ENCODE assay signal across 8 cellular contexts in genomic region chr9:78032599-78033457, GRCh38. TPM values are rescaled to one million over a fixed set of nuclear protein-coding genes. Genes with fewer than 3 reads are reported as not detected.
A peak's percentile ranks its signal among the peaks of the same experiment; 100 is the strongest.
DNase-seq lines count a peak whose midpoint lies in the region; ATAC-seq, FAIRE-seq and TF ChIP-seq lines count a peak whose summit lies in the region.

No MANE protein-coding gene starts in this region.

- peak overlapping the region; percentile 12; the same call in 1 of the 2 replicates for H2AK5ac ChIP-seq in IMR-90 (ENCODE audit: low read depth, low read length)

- H3K4me2 ChIP-seq in IMR-90 (ENCODE audit: low read depth, low read length), result peak overlapping the region; percentile 95
- peak overlapping the region; percentile 95 for H3K4me2 ChIP-seq in astrocyte (ENCODE audit: low read length)

- peaks cover 32% of the 10 kb centered on the region for H3K79me2 ChIP-seq in astrocyte (ENCODE audit: insufficient read depth, low read length)

- dilution Hi-C loops in IMR-90 (cut with HindIII; ENCODE audit: low sequenced_read_pairs, unreplicated experiment), result no loop called here

- no peaks in the 10 kb centered on the region for H3K36me3 Mint-ChIP-seq in CD14-positive monocyte
- peaks cover 2% of the 10 kb centered on the region for H3K36me3 Mint-ChIP-seq in astrocyte (ENCODE audit: low read depth, unreplicated experiment)

- H3K79me1 ChIP-seq in IMR-90 (ENCODE audit: low read depth in 1 of 2, low read length in 2 of 2), result peaks cover 0 to 21% of the 10 kb centered on the region in 2 experiments; a peak in 3 of 4 replicates

- H2BK5ac ChIP-seq in IMR-90 (ENCODE audit: low read depth, low read length, poor library complexity, severe bottlenecking), result peak overlapping the region; percentile 69

- in situ Hi-C loops in IMR-90 (cut with MboI; ENCODE audit: low sequenced_read_pairs), result loop anchor here (10.0 kb wide), 2 partner anchors 598 to 858 kb away; partner anchors contain the start of gene VPS13A

- H3K27me3 ChIP-seq in IMR-90 (ENCODE audit: control insufficient read depth, insufficient read depth, low read length) (no peaks in the 10 kb centered on the region), astrocyte (ENCODE audit: insufficient read depth, low read length) (no peaks in the 10 kb centered on the region)

- H3K23ac ChIP-seq in IMR-90 (ENCODE audit: low read depth, low read length), result peak overlapping the region; percentile 81

- WGBS in IMR-90 (ENCODE audit: extremely low coverage in 2 of 2, insufficient read length in 1 of 2), 2 experiments, result 53 to 100% methylated on average over 2 to 11 of the region's 18 CpGs

- peak overlapping the region; percentile 71 for H3K4ac ChIP-seq in IMR-90 (ENCODE audit: low read depth, low read length)

- FAIRE-seq in astrocyte (lab: Jason Lieb, UNC), result no peak

- H3K36me3 ChIP-seq in IMR-90 (ENCODE audit: control insufficient read depth, insufficient read depth, low read length) (no peaks in the 10 kb centered on the region), astrocyte (ENCODE audit: insufficient read depth, low read length) (no peaks in the 10 kb centered on the region)

- peaks cover 0 to 6% (median 0%) of the 10 kb centered on the region in 7 donors for H3K9me3 Mint-ChIP-seq in CD14-positive monocyte
- no peaks in the 10 kb centered on the region for H3K9me3 Mint-ChIP-seq in astrocyte (ENCODE audit: unreplicated experiment)

- H3K9me3 ChIP-seq in IMR-90 (ENCODE audit: control insufficient read depth, insufficient read depth, low read length), result no peaks in the 10 kb centered on the region
- H3K9me3 ChIP-seq in astrocyte (ENCODE audit: insufficient read depth, low read depth, low read length), result no peaks in the 10 kb centered on the region

- H3K9me1 ChIP-seq in IMR-90 (ENCODE audit: insufficient read depth, low read length), result no peaks in the 10 kb centered on the region

- peak overlapping the region; percentile 56 for H2AK9ac ChIP-seq in IMR-90 (replicated peaks; ENCODE audit: low read depth, low read length, poor library complexity)

- H4K8ac ChIP-seq in IMR-90 (ENCODE audit: low read depth in 2 of 2, low read length in 2 of 2), result peak overlapping the region; percentile 67 to 83

- H2BK15ac ChIP-seq in IMR-90 (ENCODE audit: low read depth, low read length), result peak overlapping the region; percentile 82; the same call in 2 of the 3 replicates

- H3K4me1 ChIP-seq in IMR-90 (ENCODE audit: control insufficient read depth, insufficient read depth, low read length) (peaks cover 2% of the 10 kb centered on the region; the same call in 1 of the 2 replicates), astrocyte (ENCODE audit: insufficient read depth, low read length) (peaks cover 14% of the 10 kb centered on the region)

- TF ChIP-seq RAD21 in IMR-90 (IDR thresholded peaks at IDR 0.05; ENCODE audit: low read length), result no peak

- H3K4me1 Mint-ChIP-seq in CD14-positive monocyte, result peaks cover 55% of the 10 kb centered on the region
- H3K4me1 Mint-ChIP-seq in astrocyte (ENCODE audit: low read depth, unreplicated experiment), result peaks cover 24% of the 10 kb centered on the region

- CTCF ChIA-PET in IMR-90 (lab: Yijun Ruan, JAX), result no interaction called here

- H2AFZ ChIP-seq in IMR-90 (replicated peaks; ENCODE audit: low read length, poor library complexity), result peak overlapping the region; percentile 88
- H2AFZ ChIP-seq in astrocyte (ENCODE audit: low read depth, low read length), result peak overlapping the region; percentile 75

- H2BK120ac ChIP-seq in IMR-90 (ENCODE audit: low read depth, low read length), result peak overlapping the region; percentile 58; the same call in 1 of the 2 replicates

- DNase-seq in CD14-positive monocyte (ENCODE audit: low spot score) (no peak), IMR-90 (no peak), astrocyte (ENCODE audit: low read depth) (no peak), left colon (peak in 1 of 2 donors; percentile 45), substantia nigra (lab: John Stamatoyannopoulos, UW) (peak in 3 of 49 donors; percentile 28 to 45 (median 42)), Ammon's horn (ENCODE audit: low spot score) (no peak), NCI-H2081 treated with DMSO at 0.1 percent for 48 hours (lab: John Stamatoyannopoulos, UW) (no peak), NCI-H524 treated with DMSO at 0.1 percent for 48 hours (lab: John Stamatoyannopoulos, UW) (no peak)

- H3K9ac ChIP-seq in IMR-90 (ENCODE audit: low read depth, low read length), result peak overlapping the region; percentile 93
- peak overlapping the region; percentile 95 for H3K9ac ChIP-seq in astrocyte (ENCODE audit: low read length)

- POLR2A ChIA-PET in IMR-90 (lab: Charles Lee; ENCODE audit: unreplicated experiment), result no interaction called here

- TF ChIP-seq CTCF in CD14-positive monocyte (IDR thresholded peaks at IDR 0.05), result no peak
- TF ChIP-seq CTCF in IMR-90 (conservative IDR thresholded peaks at IDR 0.05; ENCODE audit: low read depth, low read length), result no peak
- no peak for TF ChIP-seq CTCF in astrocyte (IDR thresholded peaks at IDR 0.05; ENCODE audit: insufficient read depth, low read depth, low read length)

- H4K20me1 ChIP-seq in IMR-90 (ENCODE audit: insufficient read depth, low read length), result peaks cover 21% of the 10 kb centered on the region; the same call in 1 of the 2 replicates
- H4K20me1 ChIP-seq in astrocyte (ENCODE audit: insufficient read depth, low read length), result peaks cover 22% of the 10 kb centered on the region

- H3K27ac ChIP-seq in IMR-90 (ENCODE audit: insufficient read depth, low read length), result peak overlapping the region; percentile 84
- peak overlapping the region; percentile 81 for H3K27ac ChIP-seq in astrocyte (ENCODE audit: low read depth, low read length)
- peak overlapping the region; percentile 87 for H3K27ac ChIP-seq in substantia nigra (ENCODE audit: low read depth, low read length, poor library complexity, severe bottlenecking)

- H3K4me3 ChIP-seq in IMR-90 (ENCODE audit: insufficient read depth, low read depth, low read length) (peak overlapping the region; percentile 97), astrocyte (ENCODE audit: insufficient read depth, low read depth, low read length) (peak overlapping the region; percentile 76)

- peak overlapping the region; percentile 87 for H3K14ac ChIP-seq in IMR-90 (replicated peaks; ENCODE audit: low read depth, low read length)

- ATAC-seq in IMR-90 (ENCODE audit: low read depth), result no peak
- ATAC-seq in left colon, result peak; percentile 37

- H2BK20ac ChIP-seq in IMR-90 (ENCODE audit: low read depth, low read length), result no peak overlapping the region

- H3K27ac Mint-ChIP-seq in CD14-positive monocyte (peak overlapping the region; percentile 86 to 98 (median 94)), astrocyte (ENCODE audit: unreplicated experiment) (peak overlapping the region; percentile 99)

- intact Hi-C loops in CD14-positive monocyte (cut with micrococcal nuclease), result loop anchor here (5.0 to 10.0 kb wide), 4 partner anchors 56 to 96 kb away; no protein-coding TSS in a partner anchor
- intact Hi-C loops in IMR-90 (cut with micrococcal nuclease), result loop anchor here (5.0 to 10.0 kb wide), 3 partner anchors 448 to 856 kb away; partner anchors contain the start of gene VPS13A
- intact Hi-C loops in left colon (cut with DNase I, micrococcal nuclease), result loop anchor here in 1 of 2 donors (10.0 kb wide), 1 partner anchor 188 kb away; no protein-coding TSS in a partner anchor

- H3K18ac ChIP-seq in IMR-90 (ENCODE audit: low read depth, low read length), result peak overlapping the region; percentile 86

- H4K5ac ChIP-seq in IMR-90 (ENCODE audit: low read depth, low read length), result peak overlapping the region; percentile 75

- H3K4me3 Mint-ChIP-seq in CD14-positive monocyte (peak overlapping the region; percentile 93 to 94), astrocyte (ENCODE audit: unreplicated experiment) (peak overlapping the region; percentile 93)

- TF ChIP-seq POLR2A in IMR-90 (IDR thresholded peaks at IDR 0.05; ENCODE audit: low read depth, low read length), result no peak

- H3K27me3 Mint-ChIP-seq in CD14-positive monocyte (ENCODE audit: low read depth in 3 of 3), result no peaks in the 10 kb centered on the region
- H3K27me3 Mint-ChIP-seq in astrocyte (ENCODE audit: low read depth, unreplicated experiment), result no peaks in the 10 kb centered on the region

- peak overlapping the region; percentile 78 for H4K91ac ChIP-seq in IMR-90 (ENCODE audit: insufficient read depth, low read depth, low read length)

- peak overlapping the region; percentile 48 for H3K56ac ChIP-seq in IMR-90 (ENCODE audit: extremely low read depth, insufficient read depth, low read length)

- BruUV-seq in IMR-90 (replicated peaks; lab: Mats Ljungman, UMichigan), result TSS peak; percentile 70

TF ChIP-seq in IMR-90, 13 proteins besides CTCF, POLR2A, EP300 and RAD21 (continues in another document):
- TF ChIP-seq BHLHE40 (IDR thresholded peaks at IDR 0.05; ENCODE audit: low read depth, low read length), result no peak
- no peak for TF ChIP-seq CEBPB (IDR thresholded peaks at IDR 0.05; ENCODE audit: low read depth, low read length)
- TF ChIP-seq NFE2L2 (IDR thresholded peaks at IDR 0.05; ENCODE audit: low read depth, low read length), result no peak
- TF ChIP-seq RFX5 (IDR thresholded peaks at IDR 0.05; ENCODE audit: low read depth, low read length), result no peak
- TF ChIP-seq, protein P1, sequence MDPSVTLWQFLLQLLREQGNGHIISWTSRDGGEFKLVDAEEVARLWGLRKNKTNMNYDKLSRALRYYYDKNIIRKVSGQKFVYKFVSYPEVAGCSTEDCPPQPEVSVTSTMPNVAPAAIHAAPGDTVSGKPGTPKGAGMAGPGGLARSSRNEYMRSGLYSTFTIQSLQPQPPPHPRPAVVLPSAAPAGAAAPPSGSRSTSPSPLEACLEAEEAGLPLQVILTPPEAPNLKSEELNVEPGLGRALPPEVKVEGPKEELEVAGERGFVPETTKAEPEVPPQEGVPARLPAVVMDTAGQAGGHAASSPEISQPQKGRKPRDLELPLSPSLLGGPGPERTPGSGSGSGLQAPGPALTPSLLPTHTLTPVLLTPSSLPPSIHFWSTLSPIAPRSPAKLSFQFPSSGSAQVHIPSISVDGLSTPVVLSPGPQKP (IDR thresholded peaks at IDR 0.05; ENCODE audit: borderline replicate concordance, low read depth, low read length), result no peak
- no peak for TF ChIP-seq MXI1 (IDR thresholded peaks at IDR 0.05; ENCODE audit: borderline replicate concordance, low read depth, low read length)
- TF ChIP-seq FOS (IDR thresholded peaks at IDR 0.05; ENCODE audit: low read depth, low read length), result no peak
- TF ChIP-seq CHD1 (IDR thresholded peaks at IDR 0.05; ENCODE audit: low read depth, low read length), result no peak
- TF ChIP-seq RCOR1 (IDR thresholded peaks at IDR 0.05; ENCODE audit: insufficient replicate concordance, low read length), result no peak

RNA-seq across cellular contexts. Expression of gene GNAQ, which starts 1.2 kb away (rescaled TPM):
- polyA plus RNA-seq in CD14-positive monocyte (1 to 10 TPM; 8.3 to 9.6 TPM), IMR-90 (2012; rRNA removed) (19.9 and 23.1 TPM in 2 replicates)
- total RNA-seq in IMR-90 (2012; rRNA removed) (50.7 and 63.6 TPM in 2 replicates), astrocyte (65.7 and 74.9 TPM in 2 replicates), left colon (10 to 100 TPM; 84.1 to 86.5 TPM)
- polyA plus RNA-seq in IMR-90 (2012; cell fraction: cytosol; rRNA removed), result 2.8 and 3.8 TPM in 2 replicates
- 3.3 and 29.5 TPM in 2 replicates for polyA plus RNA-seq in IMR-90 (2012; cell fraction: nucleus; rRNA removed; ENCODE audit: low replicate concordance)
